Comparison of ENCODE assay signal across 34 cellular contexts in the genomic region with DNA sequence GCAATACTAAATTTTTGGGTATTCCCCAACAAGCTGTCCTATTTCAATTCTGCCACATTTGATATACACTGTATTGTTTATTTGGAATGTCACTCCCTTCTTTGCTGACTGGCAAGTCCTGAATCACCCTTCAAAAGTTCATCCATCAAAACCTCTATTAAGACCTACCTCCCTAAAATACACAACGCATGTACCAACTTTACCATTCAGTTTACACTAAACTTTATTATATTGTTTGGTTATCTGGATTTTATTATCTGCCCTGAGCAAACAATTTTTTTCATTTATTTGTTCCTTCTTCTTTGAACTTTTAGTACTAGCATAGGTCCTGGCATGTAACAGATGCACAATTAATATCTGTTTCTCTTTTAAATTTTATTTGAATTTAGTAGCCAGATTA.
"Had no signal": no experiment of that assay in that cellular context is flagged by ENCODE, and none has a peak within 500 bp of the region (broad histone marks: within the 10 kb centered on the region; RNA-seq: fewer than 3 reads in every experiment).

No MANE protein-coding gene starts in this region.

- H3K27ac ChIP-seq: ascending aorta, breast epithelium, cardiac muscle cell, coronary artery, dorsolateral prefrontal cortex, esophagus muscularis mucosa, foreskin keratinocyte, gastrocnemius medialis, heart left ventricle had no signal

- H3K36me3 Mint-ChIP-seq: activated CD4-positive, alpha-beta memory T cell treated with anti-CD3 and anti-CD28 coated beads for 36 hours; activated CD8-positive, alpha-beta memory T cell treated with anti-CD3 and anti-CD28 coated beads, Interleukin-2, amount 10 ng/mL, durations not matched to agents 7 days and 5 days; activated naive CD4-positive, alpha-beta T cell treated with anti-CD3 and anti-CD28 coated beads, Interleukin-2, amount 10 ng/mL, durations not matched to agents 7 days and 5 days; activated naive CD8-positive, alpha-beta T cell treated with anti-CD3 and anti-CD28 coated beads, Interleukin-2, amount 10 ng/mL, durations not matched to agents 7 days and 5 days; brain had no signal

- DNase-seq: activated CD4-positive, alpha-beta memory T cell treated with anti-CD3 and anti-CD28 coated beads for 36 hours; activated CD4-positive, alpha-beta T cell treated with anti-CD3 and anti-CD28 coated beads for 36 hours; activated CD4-positive, alpha-beta T cell treated with anti-CD3 and anti-CD28 coated beads, Interleukin-2, amount 10 ng/mL, durations not matched to agents 24 days and 14 days; activated CD4-positive, CD25-positive, alpha-beta regulatory T cell; activated CD4-positive, CD25-positive, alpha-beta regulatory T cell treated with anti-CD3 and anti-CD28 coated beads, Interleukin-2, amount 50 U/mL, for 72 hours; activated CD8-positive, alpha-beta memory T cell treated with anti-CD3 and anti-CD28 coated beads, Interleukin-2, amount 10 ng/mL, durations not matched to agents 7 days and 5 days; activated CD8-positive, alpha-beta memory T cell treated with anti-CD3 and anti-CD28 coated beads, Interleukin-2, amount 50 U/mL, for 4 hours; activated CD8-positive, alpha-beta T cell treated with anti-CD3 and anti-CD28 coated beads, Interleukin-2, amount 10 ng/mL, durations not matched to agents 7 days and 5 days; activated gamma-delta T cell; activated naive CD4-positive, alpha-beta T cell; activated naive CD4-positive, alpha-beta T cell treated with anti-CD3 and anti-CD28 coated beads, Interleukin-2, amount 10 ng/mL, durations not matched to agents 7 days and 5 days; activated naive CD8-positive, alpha-beta T cell treated with anti-CD3 and anti-CD28 coated beads, Interleukin-2, amount 10 ng/mL, durations not matched to agents 7 days and 5 days; activated T-cell treated with anti-CD3 and anti-CD28 coated beads, Interleukin-2, amount 50 U/mL, for 1 hour; activated T-cell treated with anti-CD3 and anti-CD28 coated beads, Interleukin-2, amount 50 U/mL, for 48 hours; central memory CD4-positive, alpha-beta T cell; dorsolateral prefrontal cortex; effector memory CD4-positive, alpha-beta T cell; endodermal cell; erythroblast; foreskin keratinocyte; gastrocnemius medialis; glutamatergic neuron; heart left ventricle; T-helper 17 cell; T1000 had no signal

- H3K36me3 ChIP-seq: ascending aorta, breast epithelium, cardiac muscle cell, esophagus muscularis mucosa, gastrocnemius medialis, heart left ventricle had no signal

- H3K4me3 Mint-ChIP-seq: activated CD4-positive, alpha-beta memory T cell treated with anti-CD3 and anti-CD28 coated beads for 36 hours; activated CD4-positive, alpha-beta T cell treated with anti-CD3 and anti-CD28 coated beads for 36 hours; activated CD4-positive, alpha-beta T cell treated with anti-CD3 and anti-CD28 coated beads, Interleukin-2, amount 10 ng/mL, durations not matched to agents 24 days and 14 days; activated CD8-positive, alpha-beta memory T cell treated with anti-CD3 and anti-CD28 coated beads, Interleukin-2, amount 10 ng/mL, durations not matched to agents 7 days and 5 days; activated CD8-positive, alpha-beta T cell treated with anti-CD3 and anti-CD28 coated beads, Interleukin-2, amount 10 ng/mL, durations not matched to agents 7 days and 5 days; activated naive CD4-positive, alpha-beta T cell treated with anti-CD3 and anti-CD28 coated beads, Interleukin-2, amount 10 ng/mL, durations not matched to agents 7 days and 5 days; activated naive CD8-positive, alpha-beta T cell treated with anti-CD3 and anti-CD28 coated beads, Interleukin-2, amount 10 ng/mL, durations not matched to agents 7 days and 5 days; brain; dendritic cell treated with granulocyte-macrophage colony-stimulating factor and Interleukin-4, amounts not matched to agents 40 ng/mL and 50 ng/mL, for 4 days; endodermal cell; T-helper 17 cell; T-helper 2 cell treated with Interferon-gamma antibody and Interleukin-4, amounts not matched to agents 5 μg/mL and 100 μg/mL, for 36 hours had no signal

- ATAC-seq: activated CD4-positive, alpha-beta T cell treated with anti-CD3 and anti-CD28 coated beads for 36 hours; activated CD8-positive, alpha-beta memory T cell treated with anti-CD3 and anti-CD28 coated beads, Interleukin-2, amount 10 ng/mL, durations not matched to agents 7 days and 5 days; activated CD8-positive, alpha-beta T cell treated with anti-CD3 and anti-CD28 coated beads, Interleukin-2, amount 10 ng/mL, durations not matched to agents 7 days and 5 days; activated naive CD4-positive, alpha-beta T cell treated with anti-CD3 and anti-CD28 coated beads, Interleukin-2, amount 50 U/mL, for 72 hours; foreskin keratinocyte; gastrocnemius medialis; heart left ventricle; T-helper 17 cell had no signal

- H3K9me3 Mint-ChIP-seq: activated CD4-positive, alpha-beta T cell treated with anti-CD3 and anti-CD28 coated beads, Interleukin-2, amount 10 ng/mL, durations not matched to agents 24 days and 14 days had no signal

- H3K4me1 Mint-ChIP-seq: activated CD4-positive, alpha-beta T cell treated with anti-CD3 and anti-CD28 coated beads for 36 hours; activated CD4-positive, alpha-beta T cell treated with anti-CD3 and anti-CD28 coated beads, Interleukin-2, amount 10 ng/mL, durations not matched to agents 24 days and 14 days; activated CD8-positive, alpha-beta memory T cell treated with anti-CD3 and anti-CD28 coated beads, Interleukin-2, amount 10 ng/mL, durations not matched to agents 7 days and 5 days; activated naive CD4-positive, alpha-beta T cell treated with anti-CD3 and anti-CD28 coated beads, Interleukin-2, amount 10 ng/mL, durations not matched to agents 7 days and 5 days; activated naive CD8-positive, alpha-beta T cell treated with anti-CD3 and anti-CD28 coated beads, Interleukin-2, amount 10 ng/mL, durations not matched to agents 7 days and 5 days; brain; endodermal cell; T-helper 17 cell had no signal

- H3K27me3 ChIP-seq: ascending aorta, breast epithelium, cardiac muscle cell, esophagus muscularis mucosa, foreskin keratinocyte, gastrocnemius medialis, heart left ventricle had no signal

- H3K4me1 ChIP-seq: ascending aorta, breast epithelium, esophagus muscularis mucosa, foreskin keratinocyte, gastrocnemius medialis, heart left ventricle had no signal

- H3K27ac Mint-ChIP-seq: activated CD4-positive, alpha-beta memory T cell treated with anti-CD3 and anti-CD28 coated beads for 36 hours; activated CD4-positive, alpha-beta T cell treated with anti-CD3 and anti-CD28 coated beads for 36 hours; activated CD4-positive, alpha-beta T cell treated with anti-CD3 and anti-CD28 coated beads, Interleukin-2, amount 10 ng/mL, durations not matched to agents 24 days and 14 days; activated CD8-positive, alpha-beta memory T cell treated with anti-CD3 and anti-CD28 coated beads, Interleukin-2, amount 10 ng/mL, durations not matched to agents 7 days and 5 days; activated CD8-positive, alpha-beta T cell treated with anti-CD3 and anti-CD28 coated beads, Interleukin-2, amount 10 ng/mL, durations not matched to agents 7 days and 5 days; activated naive CD4-positive, alpha-beta T cell treated with anti-CD3 and anti-CD28 coated beads, Interleukin-2, amount 10 ng/mL, durations not matched to agents 7 days and 5 days; activated naive CD4-positive, alpha-beta T cell treated with anti-CD3 and anti-CD28 coated beads, Interleukin-2, amount 50 U/mL, for 72 hours; activated naive CD8-positive, alpha-beta T cell treated with anti-CD3 and anti-CD28 coated beads, Interleukin-2, amount 10 ng/mL, durations not matched to agents 7 days and 5 days; brain; dendritic cell treated with granulocyte-macrophage colony-stimulating factor and Interleukin-4, amounts not matched to agents 40 ng/mL and 50 ng/mL, for 4 days; endodermal cell; T-helper 17 cell; T-helper 2 cell treated with Interferon-gamma antibody and Interleukin-4, amounts not matched to agents 5 μg/mL and 100 μg/mL, for 36 hours had no signal

- H3K4me3 ChIP-seq: ascending aorta, breast epithelium, cardiac muscle cell, coronary artery, dorsolateral prefrontal cortex, esophagus muscularis mucosa, gastrocnemius medialis, heart left ventricle had no signal

- H3K9me3 ChIP-seq: gastrocnemius medialis had no signal

- H3K27me3 Mint-ChIP-seq: activated CD4-positive, alpha-beta memory T cell treated with anti-CD3 and anti-CD28 coated beads for 36 hours; activated CD4-positive, alpha-beta T cell treated with anti-CD3 and anti-CD28 coated beads for 36 hours; activated CD4-positive, alpha-beta T cell treated with anti-CD3 and anti-CD28 coated beads, Interleukin-2, amount 10 ng/mL, durations not matched to agents 24 days and 14 days; activated CD8-positive, alpha-beta memory T cell treated with anti-CD3 and anti-CD28 coated beads, Interleukin-2, amount 10 ng/mL, durations not matched to agents 7 days and 5 days; activated naive CD4-positive, alpha-beta T cell treated with anti-CD3 and anti-CD28 coated beads, Interleukin-2, amount 10 ng/mL, durations not matched to agents 7 days and 5 days; activated naive CD8-positive, alpha-beta T cell treated with anti-CD3 and anti-CD28 coated beads, Interleukin-2, amount 10 ng/mL, durations not matched to agents 7 days and 5 days; dendritic cell treated with granulocyte-macrophage colony-stimulating factor and Interleukin-4, amounts not matched to agents 40 ng/mL and 50 ng/mL, for 4 days; T-helper 17 cell had no signal
